Comparison of ENCODE assay signal across 10 cellular contexts in genomic region chr12:124162151-124163110, GRCh38.
DNase-seq lines count a peak whose midpoint lies in the region; ATAC-seq and TF ChIP-seq lines count a peak whose summit lies in the region.
"Had no signal": no experiment of that assay in that cellular context is flagged by ENCODE, and none has a peak within 500 bp of the region (broad histone marks: within the 10 kb centered on the region; RNA-seq: fewer than 3 reads in every experiment).

No MANE protein-coding gene starts in this region.

- no peaks in the 10 kb centered on the region for H3K36me3 ChIP-seq in CD8-positive, alpha-beta memory T cell (ENCODE audit: insufficient read depth, low read length)
- H3K36me3 ChIP-seq: heart right ventricle had no signal

- H3K27me3 ChIP-seq in CD8-positive, alpha-beta memory T cell (ENCODE audit: insufficient read depth, low read length, poor library complexity, severe bottlenecking), result no peaks in the 10 kb centered on the region
- H3K27me3 ChIP-seq: heart right ventricle had no signal

- no peak overlapping the region for H3K27ac ChIP-seq in VCaP
- H3K27ac ChIP-seq in CD8-positive, alpha-beta memory T cell (ENCODE audit: low read depth, low read length), result no peak overlapping the region
- H3K27ac ChIP-seq: heart right ventricle had no signal

- peak; percentile 28 for TF ChIP-seq CTCF in VCaP (conservative IDR thresholded peaks at IDR 0.05)

- peak; percentile 15 for DNase-seq in ELF-1 (ENCODE audit: low read depth, low spot score)
- DNase-seq in HT-29 (ENCODE audit: low spot score), result peak; percentile 13
- DNase-seq in kidney tubule cell (ENCODE audit: low spot score), result peak; percentile 28
- no peak for DNase-seq in CD8-positive, alpha-beta memory T cell
- DNase-seq: CD4-positive, alpha-beta T cell; effector memory CD4-positive, alpha-beta T cell; heart right ventricle had no signal

- H3K27ac Mint-ChIP-seq in CD8-positive, alpha-beta memory T cell, result no peak overlapping the region
- H3K27ac Mint-ChIP-seq: CD4-positive, alpha-beta T cell had no signal

- H3K36me3 Mint-ChIP-seq in CD8-positive, alpha-beta memory T cell, result peaks cover 0 to 4% (median 0%) of the 10 kb centered on the region in 3 donors

- H3K4me1 Mint-ChIP-seq in CD8-positive, alpha-beta memory T cell, result no peaks in the 10 kb centered on the region

- CTCF ChIA-PET in CD8-positive, alpha-beta memory T cell (lab: Charles Lee), result no interaction called here

- H3K27me3 Mint-ChIP-seq in CD8-positive, alpha-beta memory T cell, result peaks cover 0 to 12% of the 10 kb centered on the region in 2 donors

- no peaks in the 10 kb centered on the region for H3K4me1 ChIP-seq in CD8-positive, alpha-beta memory T cell (ENCODE audit: insufficient read depth, low read length)
- H3K4me1 ChIP-seq: heart right ventricle had no signal

- H3K4me3 ChIP-seq in CD8-positive, alpha-beta memory T cell (ENCODE audit: low read length), result no peak overlapping the region
- H3K4me3 ChIP-seq: heart right ventricle had no signal

- no peak overlapping the region for H3K4me3 Mint-ChIP-seq in CD8-positive, alpha-beta memory T cell
- H3K4me3 Mint-ChIP-seq: CD4-positive, alpha-beta T cell had no signal

- POLR2A ChIA-PET in CD8-positive, alpha-beta memory T cell (lab: Charles Lee), result no interaction called here

- peaks cover 0 to 2% (median 0%) of the 10 kb centered on the region in 5 donors for H3K9me3 Mint-ChIP-seq in CD8-positive, alpha-beta memory T cell

- ATAC-seq in HG02678 (IDR thresholded peaks at IDR 0.05; ENCODE audit: unreplicated experiment) (no peak), GM21367 (IDR thresholded peaks at IDR 0.05; ENCODE audit: unreplicated experiment) (no peak)
- ATAC-seq: heart right ventricle had no signal

- H3K9me3 ChIP-seq in CD8-positive, alpha-beta memory T cell (ENCODE audit: low read length), result no peaks in the 10 kb centered on the region
- H3K9me3 ChIP-seq: heart right ventricle had no signal

Comparison
In these comparisons a context has a peak if more than half of its experiments do, and no peak if none do; other contexts are left out.
1. DNase-seq: peak in ELF-1 (single experiment), HT-29 (single experiment) and kidney tubule cell (single experiment); none in CD8-positive, alpha-beta memory T cell (0 of 5).